8 cellular contexts compared by ENCODE assay signal in genomic region chr17:21042434-21043295, GRCh38. TPM values are rescaled to one million over a fixed set of nuclear protein-coding genes. Genes with fewer than 3 reads are reported as not detected.
DNase-seq lines count a peak whose midpoint lies in the region; ATAC-seq and TF ChIP-seq lines count a peak whose summit lies in the region.

Gene USP22, minus strand, starts transcription at chr17:21043011. Its CDS starts 176 bp downstream, at chr17:21042835.

- no peaks in the 10 kb centered on the region for H3K9me3 ChIP-seq in ovary

- intact Hi-C loops in Right ventricle myocardium inferior (cut with DNase I) (loop anchor here (1.0 to 5.0 kb wide), 5 partner anchors 35 to 240 kb away; partner anchors contain the start of genes DHRS7B, MAP2K3 and TMEM11), ovary (cut with DNase I) (loop anchor here in 2 of 4 donors (10.0 kb wide), 2 partner anchors 212 to 242 kb away; partner anchors contain the start of genes MAP2K3 (in 1 of the 2) and NATD1 (in 1 of the 2))

- DNase-seq in AG09309 (ENCODE audit: low read depth): no peak
- DNase-seq in NCI-H748 (lab: John Stamatoyannopoulos, UW; ENCODE audit: unreplicated experiment): peak; percentile 99
- peak; percentile 82 for DNase-seq in Right ventricle myocardium inferior (ENCODE audit: missing footprints)
- DNase-seq in ovary: no peak
- no peak for DNase-seq in pons (ENCODE audit: low spot score)

- H3K27ac Mint-ChIP-seq in activated T-helper 17 cell treated with anti-CD3 and anti-CD28 coated beads, Interleukin-2, amount 50 U/mL, for 72 hours: peak within 1 kb of the TSS; percentile 92

- no peaks in the 10 kb centered on the region for H3K9me3 Mint-ChIP-seq in activated T-helper 17 cell treated with anti-CD3 and anti-CD28 coated beads, Interleukin-2, amount 50 U/mL, for 72 hours

- H3K4me1 Mint-ChIP-seq in activated T-helper 17 cell treated with anti-CD3 and anti-CD28 coated beads, Interleukin-2, amount 50 U/mL, for 72 hours: peaks cover under 1% of the 10 kb centered on the region

- TF ChIP-seq CTCF in AG09309 (IDR thresholded peaks at IDR 0.05; ENCODE audit: control insufficient read depth, insufficient read depth, low read depth, low read length, missing control alignments): no peak
- no peak for TF ChIP-seq CTCF in ovary (IDR thresholded peaks at IDR 0.05)

- H3K4me3 Mint-ChIP-seq in activated T-helper 17 cell treated with anti-CD3 and anti-CD28 coated beads, Interleukin-2, amount 50 U/mL, for 72 hours: peak within 1 kb of the TSS; percentile 96

- no peaks in the 10 kb centered on the region for H3K27me3 ChIP-seq in ovary

- H3K4me3 ChIP-seq in AG09309 (ENCODE audit: control insufficient read depth, low read depth, low read length) (peak within 1 kb of the TSS; percentile 74), ovary (peak within 1 kb of the TSS; percentile 99)

- no peak for TF ChIP-seq EP300 in ovary (IDR thresholded peaks at IDR 0.05)

- H3K36me3 ChIP-seq in ovary: no peaks in the 10 kb centered on the region

- 0 to 1% (median 1%) methylated on average over 34 to 85 of the region's 91 CpGs for WGBS in ovary, 3 donors

- H3K27ac ChIP-seq in ovary: peak within 1 kb of the TSS; percentile 100

- no peaks in the 10 kb centered on the region for H3K27me3 Mint-ChIP-seq in activated T-helper 17 cell treated with anti-CD3 and anti-CD28 coated beads, Interleukin-2, amount 50 U/mL, for 72 hours

- ATAC-seq in GM18508 (IDR thresholded peaks at IDR 0.05; ENCODE audit: insufficient read depth, unreplicated experiment): peak; percentile 19
- ATAC-seq in HG02884 (IDR thresholded peaks at IDR 0.05; ENCODE audit: unreplicated experiment): peak; percentile 55
- peak; percentile 62 for ATAC-seq in activated T-helper 17 cell treated with anti-CD3 and anti-CD28 coated beads, Interleukin-2, amount 50 U/mL, for 72 hours (replicated peaks)
- ATAC-seq in Right ventricle myocardium inferior: peak; percentile 73

- peak; percentile 94 for TF ChIP-seq POLR2A in ovary (IDR thresholded peaks at IDR 0.05)

- H3K4me1 ChIP-seq in ovary (ENCODE audit: insufficient read depth): peaks cover 11% of the 10 kb centered on the region

- peaks cover 37% of the 10 kb centered on the region for H3K36me3 Mint-ChIP-seq in activated T-helper 17 cell treated with anti-CD3 and anti-CD28 coated beads, Interleukin-2, amount 50 U/mL, for 72 hours (ENCODE audit: low read depth)

RNA-seq across cellular contexts. Expression of gene USP22, which starts in this region (rescaled TPM):
- 100 to 1,000 TPM; 136 to 143 TPM for total RNA-seq in activated T-helper 17 cell treated with anti-CD3 and anti-CD28 coated beads, Interleukin-2, amount 50 U/mL, for 72 hours
- total RNA-seq in Right ventricle myocardium inferior (146 TPM), ovary (100 to 1,000 TPM in 6 of 7 donors, 10 to 100 TPM in 1; 76.7 to 246 (median 197) TPM)
- polyA plus RNA-seq in ovary: 100 to 1,000 TPM in 1 of 2 donors, 10 to 100 TPM in 1; 75.2 to 209 TPM

Comparison
In these comparisons a context has a peak if more than half of its experiments do, and no peak if none do; other contexts are left out.
1. DNase-seq: peak in NCI-H748 (single experiment) and Right ventricle myocardium inferior (single experiment); none in AG09309 (single experiment), ovary (0 of 5) and pons (single experiment).
2. ATAC-seq: peak in every context shown above with its lines; median percentile 73 in Right ventricle myocardium inferior; 62 in activated T-helper 17 cell treated with anti-CD3 and anti-CD28 coated beads, Interleukin-2, amount 50 U/mL, for 72 hours; 55 in HG02884; 19 in GM18508.